12 cellular contexts compared by ENCODE assay signal in genomic region chr7:124918662-124919061, GRCh38.
A peak's percentile ranks its signal among the peaks of the same experiment; 100 is the strongest.
DNase-seq lines count a peak whose midpoint lies in the region; ATAC-seq and TF ChIP-seq lines count a peak whose summit lies in the region.
"Had no signal": no experiment of that assay in that cellular context is flagged by ENCODE, and none has a peak within 500 bp of the region (broad histone marks: within the 10 kb centered on the region; RNA-seq: fewer than 3 reads in every experiment).

No MANE protein-coding gene starts in this region.

- ATAC-seq in GM18858 (IDR thresholded peaks at IDR 0.05; ENCODE audit: unreplicated experiment) (peak; percentile 75), GM21423 (IDR thresholded peaks at IDR 0.05; ENCODE audit: unreplicated experiment) (peak; percentile 76), HG02973 (IDR thresholded peaks at IDR 0.05; ENCODE audit: unreplicated experiment) (peak; percentile 83)

- H3K4me3 ChIP-seq in MM.1S (ENCODE audit: low read length), result no peak overlapping the region

- H3K27ac ChIP-seq in MM.1S (ENCODE audit: low read length), result peak overlapping the region; percentile 2; the same call in 1 of the 2 replicates

- no peak for TF ChIP-seq CTCF in MM.1S (IDR thresholded peaks at IDR 0.05; ENCODE audit: low read length)

- no peak overlapping the region for H2AFZ ChIP-seq in MM.1S (ENCODE audit: low read length)

- no peak overlapping the region for H3K4me2 ChIP-seq in MM.1S (ENCODE audit: low read depth, low read length)

- no peaks in the 10 kb centered on the region for H4K20me1 ChIP-seq in MM.1S (ENCODE audit: insufficient read depth, low read length)

- H3K79me2 ChIP-seq in MM.1S (ENCODE audit: low read length), result peaks cover 80% of the 10 kb centered on the region

- no peaks in the 10 kb centered on the region for H3K9me3 ChIP-seq in MM.1S (replicated peaks; ENCODE audit: insufficient read depth, low read length)

- peaks cover 47% of the 10 kb centered on the region for H3K4me1 ChIP-seq in MM.1S (ENCODE audit: low read length)

- no peaks in the 10 kb centered on the region for H3K27me3 ChIP-seq in MM.1S (replicated peaks; ENCODE audit: insufficient read depth, low read length)

- H3K9ac ChIP-seq in MM.1S (ENCODE audit: low read length), result no peak overlapping the region

- H3K9me2 ChIP-seq in MM.1S (replicated peaks; ENCODE audit: insufficient read depth, low read length), result no peaks in the 10 kb centered on the region

- H3K36me3 ChIP-seq in MM.1S (replicated peaks; ENCODE audit: insufficient read depth, low read length), result no peaks in the 10 kb centered on the region; the same call in 1 of the 2 replicates

- peak; percentile 47 for DNase-seq in MM.1S
- no peak for DNase-seq in activated gamma-delta T cell treated with Interleukin-2 at 50 U/mL for 16 hours
- DNase-seq in NCI-H748 treated with DMSO at 0.1 percent for 48 hours (lab: John Stamatoyannopoulos, UW), result no peak
- DNase-seq in NCI-H2081 treated with DMSO at 0.1 percent for 48 hours (lab: John Stamatoyannopoulos, UW), result no peak
- DNase-seq in NCI-H2171 (lab: John Stamatoyannopoulos, UW), result no peak
- DNase-seq: activated CD4-positive, alpha-beta T cell treated with anti-CD3 and anti-CD28 coated beads for 48 hours; CD4-positive, CD25-positive, alpha-beta regulatory T cell; hippocampal formation; NCI-H2029 had no signal

- peaks cover 22% of the 10 kb centered on the region for H3F3A ChIP-seq in MM.1S (ENCODE audit: insufficient read depth, low read length)
